26 cellular contexts compared by ENCODE assay signal in the genomic region with DNA sequence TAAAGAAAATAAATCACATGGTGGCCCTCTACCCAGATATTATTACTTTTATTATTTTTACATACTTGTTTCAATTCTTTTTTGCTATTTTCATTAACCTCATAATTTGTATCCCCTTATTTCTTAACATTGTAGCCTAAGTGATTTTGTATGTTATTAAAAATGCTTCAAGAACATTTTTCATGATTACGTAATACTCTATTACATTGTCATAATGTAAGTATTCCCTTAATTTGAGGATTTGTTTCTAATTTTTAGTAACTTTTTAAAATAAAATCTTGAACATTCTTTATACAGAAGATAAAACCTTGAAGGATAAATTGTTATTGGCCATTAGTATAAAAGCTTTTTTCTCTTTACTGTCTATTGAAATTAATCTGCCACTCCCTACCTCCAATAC.
"Had no signal": no experiment of that assay in that cellular context is flagged by ENCODE, and none has a peak within 500 bp of the region (broad histone marks: within the 10 kb centered on the region; RNA-seq: fewer than 3 reads in every experiment).

No MANE protein-coding gene starts in this region.

- FAIRE-seq: astrocyte, bronchial epithelial cell, frontal cortex had no signal

- H3K4me3 ChIP-seq: coronary artery, dorsolateral prefrontal cortex had no signal

- H3K27me3 ChIP-seq: brain microvascular endothelial cell, dorsolateral prefrontal cortex had no signal

- H3K27ac ChIP-seq: brain microvascular endothelial cell, coronary artery, dorsolateral prefrontal cortex had no signal

- DNase-seq: activated CD4-positive, alpha-beta memory T cell treated with anti-CD3 and anti-CD28 coated beads, Interleukin-2, amount 10 ng/mL, durations not matched to agents 7 days and 5 days; activated CD4-positive, alpha-beta T cell treated with anti-CD3 and anti-CD28 coated beads for 1 hour; activated CD4-positive, alpha-beta T cell treated with anti-CD3 and anti-CD28 coated beads for 4 hours; activated CD4-positive, alpha-beta T cell treated with anti-CD3 and anti-CD28 coated beads, Interleukin-2, amount 10 ng/mL, durations not matched to agents 7 days and 5 days; activated CD4-positive, alpha-beta T cell treated with anti-CD3 and anti-CD28 coated beads, Interleukin-2, amount 50 U/mL, for 4 hours; activated CD8-positive, alpha-beta memory T cell treated with anti-CD3 and anti-CD28 coated beads, Interleukin-2, amount 50 U/mL, for 48 hours; activated gamma-delta T cell; activated naive CD4-positive, alpha-beta T cell; activated naive CD4-positive, alpha-beta T cell treated with anti-CD3 and anti-CD28 coated beads, Interleukin-2, amount 10 ng/mL, durations not matched to agents 7 days and 5 days; activated naive CD8-positive, alpha-beta T cell treated with anti-CD3 and anti-CD28 coated beads, Interleukin-2, amount 10 ng/mL, durations not matched to agents 7 days and 5 days; activated T-cell treated with anti-CD3 and anti-CD28 coated beads for 4 hours; activated T-cell treated with anti-CD3 and anti-CD28 coated beads, Interleukin-2, amount 50 U/mL, for 24 hours; activated T-cell treated with anti-CD3 and anti-CD28 coated beads, Interleukin-2, amount 50 U/mL, for 72 hours; amniotic stem cell; anterior cingulate cortex; brain microvascular endothelial cell; dorsolateral prefrontal cortex; effector memory CD4-positive, alpha-beta T cell; endodermal cell; foreskin fibroblast; head of caudate nucleus; T-helper 2 cell had no signal
